Comparison of ENCODE assay signal across 15 cellular contexts in the genomic region with DNA sequence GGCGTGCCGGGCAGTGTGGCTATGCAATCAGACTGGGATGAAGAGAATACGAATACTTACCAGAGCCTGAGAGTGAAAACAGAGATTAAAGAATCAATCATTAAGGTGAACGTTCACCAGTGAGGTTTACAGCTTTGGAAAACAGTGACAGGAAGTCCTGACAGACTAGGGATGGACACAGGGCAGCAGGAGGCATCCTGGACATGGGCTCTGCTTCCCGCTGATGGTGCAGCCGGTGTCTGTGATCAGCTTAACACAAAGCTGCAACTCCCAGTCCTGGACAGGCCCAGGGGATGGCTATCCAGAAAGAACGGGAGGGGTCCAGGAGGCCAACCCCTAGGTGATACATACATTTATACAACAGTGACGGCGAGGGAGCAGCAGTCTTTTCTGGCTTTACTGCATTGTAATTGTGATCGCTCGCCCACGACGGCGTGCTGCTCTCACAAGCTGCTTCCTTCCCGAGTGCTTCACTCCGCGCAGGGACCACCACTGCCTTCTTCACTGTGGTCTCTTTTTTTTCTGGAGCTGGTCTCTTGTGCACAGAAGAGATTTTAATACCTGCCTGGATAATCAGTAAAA. TPM values are rescaled to one million over a fixed set of nuclear protein-coding genes. Genes with fewer than 3 reads are reported as not detected.
DNase-seq lines count a peak whose midpoint lies in the region; ATAC-seq and TF ChIP-seq lines count a peak whose summit lies in the region.
"Had no signal": no experiment of that assay in that cellular context is flagged by ENCODE, and none has a peak within 500 bp of the region (broad histone marks: within the 10 kb centered on the region; RNA-seq: fewer than 3 reads in every experiment).

No MANE protein-coding gene starts in this region.

- intact Hi-C loops in activated CD4-positive, alpha-beta T cell treated with anti-CD3 and anti-CD28 coated beads, Interleukin-2, amount 10 ng/mL, durations not matched to agents 24 days and 14 days (cut with micrococcal nuclease), result no loop called here

- H3K4me1 Mint-ChIP-seq in activated T-cell treated with anti-CD3 and anti-CD28 coated beads, Interleukin-2, amount 50 U/mL, for 24 hours (ENCODE audit: low read depth), result peaks cover 46% of the 10 kb centered on the region
- peaks cover 16% of the 10 kb centered on the region for H3K4me1 Mint-ChIP-seq in activated T-helper 17 cell treated with anti-CD3 and anti-CD28 coated beads, Interleukin-2, amount 50 U/mL, for 72 hours
- H3K4me1 Mint-ChIP-seq in glutamatergic neuron (ENCODE audit: low read depth, unreplicated experiment), result peaks cover 31% of the 10 kb centered on the region
- peaks cover 14% of the 10 kb centered on the region for H3K4me1 Mint-ChIP-seq in activated CD4-positive, alpha-beta T cell treated with anti-CD3 and anti-CD28 coated beads, Interleukin-2, amount 10 ng/mL, durations not matched to agents 24 days and 14 days

- no peak overlapping the region for H3K4me3 Mint-ChIP-seq in activated T-cell treated with anti-CD3 and anti-CD28 coated beads, Interleukin-2, amount 50 U/mL, for 24 hours
- H3K4me3 Mint-ChIP-seq in activated T-helper 17 cell treated with anti-CD3 and anti-CD28 coated beads, Interleukin-2, amount 50 U/mL, for 72 hours, result no peak overlapping the region
- H3K4me3 Mint-ChIP-seq in glutamatergic neuron (ENCODE audit: unreplicated experiment), result no peak overlapping the region
- no peak overlapping the region for H3K4me3 Mint-ChIP-seq in activated CD4-positive, alpha-beta T cell treated with anti-CD3 and anti-CD28 coated beads, Interleukin-2, amount 10 ng/mL, durations not matched to agents 24 days and 14 days

- no peak for ATAC-seq in activated T-helper 17 cell treated with anti-CD3 and anti-CD28 coated beads, Interleukin-2, amount 50 U/mL, for 72 hours (replicated peaks)
- ATAC-seq in GM21528 (IDR thresholded peaks at IDR 0.05; ENCODE audit: low FRiP score, unreplicated experiment), result no peak

- peaks cover 100% of the 10 kb centered on the region for H3K36me3 Mint-ChIP-seq in activated T-cell treated with anti-CD3 and anti-CD28 coated beads, Interleukin-2, amount 50 U/mL, for 24 hours (ENCODE audit: low read depth)
- peaks cover 98% of the 10 kb centered on the region for H3K36me3 Mint-ChIP-seq in activated T-helper 17 cell treated with anti-CD3 and anti-CD28 coated beads, Interleukin-2, amount 50 U/mL, for 72 hours (ENCODE audit: low read depth)
- H3K36me3 Mint-ChIP-seq in glutamatergic neuron (ENCODE audit: unreplicated experiment), result peaks cover 8% of the 10 kb centered on the region
- H3K36me3 Mint-ChIP-seq in activated CD4-positive, alpha-beta T cell treated with anti-CD3 and anti-CD28 coated beads, Interleukin-2, amount 10 ng/mL, durations not matched to agents 24 days and 14 days (ENCODE audit: low read depth), result peaks cover 75% of the 10 kb centered on the region

- no peak for TF ChIP-seq CTCF in glutamatergic neuron (IDR thresholded peaks at IDR 0.05; ENCODE audit: partially characterized antibody, unreplicated experiment)

- no peak for DNase-seq in activated T-cell treated with anti-CD3 and anti-CD28 coated beads, Interleukin-2, amount 50 U/mL, for 24 hours
- DNase-seq in activated T-cell treated with anti-CD3 and anti-CD28 coated beads for 4 hours (no peak), G401 (ENCODE audit: low spot score) (peak; percentile 87), glutamatergic neuron (no peak), NCI-H2081 (lab: John Stamatoyannopoulos, UW) (no peak)
- no peak for DNase-seq in activated CD4-positive, alpha-beta T cell treated with anti-CD3 and anti-CD28 coated beads, Interleukin-2, amount 10 ng/mL, durations not matched to agents 24 days and 14 days
- DNase-seq: BE2C, DMS 273 treated with DMSO at 0.1 percent for 48 hours, NCI-H1436 treated with DMSO at 0.1 percent for 48 hours, NCI-H2029 treated with DMSO at 0.1 percent for 48 hours, NCI-H510A, NCI-H774 had no signal

- no peaks in the 10 kb centered on the region for H3K27me3 Mint-ChIP-seq in activated T-cell treated with anti-CD3 and anti-CD28 coated beads, Interleukin-2, amount 50 U/mL, for 24 hours
- H3K27me3 Mint-ChIP-seq in activated T-helper 17 cell treated with anti-CD3 and anti-CD28 coated beads, Interleukin-2, amount 50 U/mL, for 72 hours, result no peaks in the 10 kb centered on the region
- H3K27me3 Mint-ChIP-seq in glutamatergic neuron (ENCODE audit: unreplicated experiment), result no peaks in the 10 kb centered on the region
- H3K27me3 Mint-ChIP-seq in activated CD4-positive, alpha-beta T cell treated with anti-CD3 and anti-CD28 coated beads, Interleukin-2, amount 10 ng/mL, durations not matched to agents 24 days and 14 days, result no peaks in the 10 kb centered on the region

- H3K9me3 Mint-ChIP-seq in activated T-cell treated with anti-CD3 and anti-CD28 coated beads, Interleukin-2, amount 50 U/mL, for 24 hours, result no peaks in the 10 kb centered on the region
- no peaks in the 10 kb centered on the region for H3K9me3 Mint-ChIP-seq in activated T-helper 17 cell treated with anti-CD3 and anti-CD28 coated beads, Interleukin-2, amount 50 U/mL, for 72 hours
- no peaks in the 10 kb centered on the region for H3K9me3 Mint-ChIP-seq in glutamatergic neuron (ENCODE audit: unreplicated experiment)
- no peaks in the 10 kb centered on the region for H3K9me3 Mint-ChIP-seq in activated CD4-positive, alpha-beta T cell treated with anti-CD3 and anti-CD28 coated beads, Interleukin-2, amount 10 ng/mL, durations not matched to agents 24 days and 14 days

- in situ Hi-C loops in G401 (cut with HindIII; ENCODE audit: low sequenced_read_pairs), result no loop called here

- peak overlapping the region; percentile 69 for H3K27ac Mint-ChIP-seq in activated T-cell treated with anti-CD3 and anti-CD28 coated beads, Interleukin-2, amount 50 U/mL, for 24 hours
- peak overlapping the region; percentile 37 for H3K27ac Mint-ChIP-seq in activated T-helper 17 cell treated with anti-CD3 and anti-CD28 coated beads, Interleukin-2, amount 50 U/mL, for 72 hours
- H3K27ac Mint-ChIP-seq in glutamatergic neuron (ENCODE audit: unreplicated experiment), result peak overlapping the region; percentile 41
- H3K27ac Mint-ChIP-seq in activated CD4-positive, alpha-beta T cell treated with anti-CD3 and anti-CD28 coated beads, Interleukin-2, amount 10 ng/mL, durations not matched to agents 24 days and 14 days, result no peak overlapping the region

RNA-seq across cellular contexts. Expression of a gene that starts 20.7 kb away (rescaled TPM):
- 24.3 and 36.5 TPM in 2 replicates for total RNA-seq in G401 (2014; rRNA removed; shearing (Covaris generic))
- total RNA-seq in activated T-helper 17 cell treated with anti-CD3 and anti-CD28 coated beads, Interleukin-2, amount 50 U/mL, for 72 hours, result 10 to 100 TPM; 51.4 to 51.5 TPM
- total RNA-seq in glutamatergic neuron (ENCODE audit: unreplicated experiment), result 77.8 TPM
- 58.5 and 61.2 TPM in 2 replicates for total RNA-seq in activated CD4-positive, alpha-beta T cell treated with anti-CD3 and anti-CD28 coated beads, Interleukin-2, amount 10 ng/mL, durations not matched to agents 24 days and 14 days

RNA-seq across cellular contexts. Expression of a gene that starts 32.3 kb away (rescaled TPM):
- total RNA-seq in G401 (2014; rRNA removed; shearing (Covaris generic)), result 41.0 and 49.2 TPM in 2 replicates
- 10 to 100 TPM; 32.7 to 34.6 TPM for total RNA-seq in activated T-helper 17 cell treated with anti-CD3 and anti-CD28 coated beads, Interleukin-2, amount 50 U/mL, for 72 hours
- total RNA-seq in glutamatergic neuron (ENCODE audit: unreplicated experiment), result 57.8 TPM
- total RNA-seq in activated CD4-positive, alpha-beta T cell treated with anti-CD3 and anti-CD28 coated beads, Interleukin-2, amount 10 ng/mL, durations not matched to agents 24 days and 14 days, result 50.0 and 58.0 TPM in 2 replicates

RNA-seq across cellular contexts. Expression of a gene that starts 44.0 kb away (rescaled TPM):
- total RNA-seq in G401 (2014; rRNA removed; shearing (Covaris generic)), result 23.0 and 24.2 TPM in 2 replicates
- total RNA-seq in activated T-helper 17 cell treated with anti-CD3 and anti-CD28 coated beads, Interleukin-2, amount 50 U/mL, for 72 hours, result 1 to 10 TPM; 3.4 to 3.7 TPM
- total RNA-seq in glutamatergic neuron (ENCODE audit: unreplicated experiment), result 12.6 TPM
- 5.8 and 6.2 TPM in 2 replicates for total RNA-seq in activated CD4-positive, alpha-beta T cell treated with anti-CD3 and anti-CD28 coated beads, Interleukin-2, amount 10 ng/mL, durations not matched to agents 24 days and 14 days

RNA-seq across cellular contexts. Expression of a gene that starts 46.9 kb away (rescaled TPM):
- 1.2 TPM in 1 of 2 replicates, not detected in the other for total RNA-seq in G401 (2014; rRNA removed; shearing (Covaris generic))
- total RNA-seq in activated T-helper 17 cell treated with anti-CD3 and anti-CD28 coated beads, Interleukin-2, amount 50 U/mL, for 72 hours, result 1 to 10 TPM; 5.2 to 7.0 TPM
- total RNA-seq in glutamatergic neuron (ENCODE audit: unreplicated experiment), result 1.8 TPM
- total RNA-seq in activated CD4-positive, alpha-beta T cell treated with anti-CD3 and anti-CD28 coated beads, Interleukin-2, amount 10 ng/mL, durations not matched to agents 24 days and 14 days, result 13.0 and 14.0 TPM in 2 replicates
- total RNA-seq: M059J had no signal
